In the genomic region with DNA sequence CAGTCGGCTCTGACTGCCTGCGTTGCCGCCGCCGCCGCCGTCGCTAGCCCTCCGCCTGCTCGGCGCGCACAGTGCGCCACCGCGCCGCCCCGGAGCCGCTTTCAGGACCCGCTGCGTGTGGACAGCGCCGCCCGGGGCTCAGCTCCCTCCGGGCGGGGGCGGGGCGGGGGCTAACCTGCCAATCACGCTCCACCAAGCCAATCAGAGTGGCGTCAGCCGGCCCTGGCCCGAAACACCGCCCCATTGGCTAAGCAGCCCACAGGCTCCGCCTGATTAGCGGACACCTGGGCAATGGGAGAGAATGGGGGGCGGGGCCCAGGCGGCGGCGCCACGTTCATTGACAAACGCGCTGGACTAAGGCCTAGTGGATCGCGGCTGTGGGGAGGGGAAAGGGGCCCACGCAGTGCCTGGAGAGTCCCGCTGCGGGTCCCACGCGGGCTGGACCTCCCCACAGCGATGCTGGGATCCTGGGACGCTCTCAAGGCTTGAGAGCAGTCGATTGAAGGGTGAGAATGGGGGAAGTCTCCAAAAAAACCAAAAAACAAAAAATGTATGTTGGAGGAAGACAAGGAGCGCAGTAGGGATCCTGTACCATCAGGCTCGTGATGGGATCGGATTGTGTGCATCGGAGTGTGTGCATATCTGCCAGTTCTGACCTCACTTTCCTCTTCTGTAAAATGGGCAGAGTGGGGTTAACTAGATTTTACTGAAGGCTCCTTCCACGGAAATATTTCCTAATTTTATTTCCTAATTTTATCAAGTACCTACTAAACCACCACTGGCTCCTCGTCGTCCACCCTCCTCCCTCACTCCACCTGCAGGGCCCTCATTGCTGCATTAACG, we compare ENCODE assay signal across 8 cellular contexts. TPM values are rescaled to one million over a fixed set of nuclear protein-coding genes. Genes with fewer than 3 reads are reported as not detected.
A peak's percentile ranks its signal among the peaks of the same experiment; 100 is the strongest.
DNase-seq lines count a peak whose midpoint lies in the region; ATAC-seq and TF ChIP-seq lines count a peak whose summit lies in the region.

No MANE protein-coding gene starts in this region.

- intact Hi-C loops in left colon (cut with DNase I, micrococcal nuclease) = no loop called here

- CTCF ChIA-PET in AG04449 (lab: Yijun Ruan, JAX) = no interaction called here

- ATAC-seq in GM18873 (IDR thresholded peaks at IDR 0.05; ENCODE audit: low FRiP score, unreplicated experiment) (peak; percentile 67), HG03103 (IDR thresholded peaks at IDR 0.05; ENCODE audit: low read depth, unreplicated experiment) (peak; percentile 66), left colon (peak; percentile 99)
- peak; percentile 93 to 95 for ATAC-seq in activated CD4-positive, CD25-positive, alpha-beta regulatory T cell treated with anti-CD3 and anti-CD28 coated beads, Interleukin-2, amount 50 U/mL, for 24 hours

- DNase-seq in AG04449 (ENCODE audit: low read depth, low spot score) (no peak), NCI-H2171 treated with DMSO at 0.1 percent for 48 hours (lab: John Stamatoyannopoulos, UW) (peak; percentile 84), cerebellar cortex (ENCODE audit: low spot score) (peak; percentile 93), left colon (peak; percentile 89 to 92)
- DNase-seq in stimulated activated CD4-positive, alpha-beta T cell treated with anti-CD3 and anti-CD28 coated beads, Interleukin-2, amount 100 ng/mL, for 48 hours = peak; percentile 88 to 89

- peak overlapping the region; percentile 8 for H3K4me3 ChIP-seq in AG04449 (ENCODE audit: low read depth, low read length)

- POLR2A ChIA-PET in AG04449 (lab: Yijun Ruan, JAX) = no interaction called here

- TF ChIP-seq CTCF in AG04449 (IDR thresholded peaks at IDR 0.05; ENCODE audit: insufficient read depth, low read length, missing control alignments) = no peak

RNA-seq across cellular contexts. Expression of gene PAX5, which starts 6.3 kb away (rescaled TPM):
- under 1 TPM; 0.46 to 0.59 TPM for total RNA-seq in left colon
